Comparison of ENCODE assay signal across 32 cellular contexts in the genomic region with DNA sequence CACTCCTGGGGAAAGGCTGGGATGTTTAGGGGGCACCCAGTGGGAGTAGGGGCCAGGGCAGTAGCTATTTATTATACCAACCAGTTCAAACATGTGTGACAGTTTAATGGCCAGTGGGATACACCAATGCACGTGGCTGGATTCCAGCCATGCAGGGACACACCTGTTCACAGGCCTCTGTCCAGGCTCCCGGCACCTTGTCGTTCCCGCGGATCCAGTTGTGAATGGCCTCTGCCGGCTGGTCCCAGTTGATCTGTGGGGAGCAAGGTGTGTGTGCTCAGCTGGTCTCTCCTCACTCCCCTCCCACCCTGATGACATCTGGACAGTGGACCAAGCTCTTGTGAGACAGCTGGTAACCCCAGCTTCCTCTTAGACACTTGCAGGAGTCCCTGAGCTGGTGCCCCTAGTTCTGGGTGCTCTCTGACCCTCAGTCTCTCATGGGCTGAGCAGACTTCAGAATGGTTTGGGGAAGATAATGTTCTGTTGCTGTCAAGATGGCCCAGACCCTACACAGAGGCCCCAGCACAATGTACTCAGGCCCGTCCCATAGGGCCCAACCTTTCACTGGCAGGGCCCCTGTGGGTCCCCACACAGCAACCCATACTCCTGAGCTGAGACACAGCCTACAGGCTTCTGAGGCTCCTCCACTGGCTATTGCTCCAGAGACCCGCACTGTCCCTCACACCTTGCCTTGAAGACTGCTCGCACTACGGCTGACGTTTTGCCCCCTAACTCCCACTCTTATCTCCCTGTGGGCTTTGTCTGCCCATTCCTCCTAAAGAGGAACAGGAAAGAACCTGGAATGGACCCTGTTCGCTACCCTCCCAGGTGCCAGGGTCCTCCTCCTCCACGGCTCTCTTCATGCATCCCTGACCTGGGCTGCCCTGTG. TPM values are rescaled to one million over a fixed set of nuclear protein-coding genes. Genes with fewer than 3 reads are reported as not detected.
DNase-seq lines count a peak whose midpoint lies in the region; ATAC-seq, FAIRE-seq and TF ChIP-seq lines count a peak whose summit lies in the region.
"Had no signal": no experiment of that assay in that cellular context is flagged by ENCODE, and none has a peak within 500 bp of the region (broad histone marks: within the 10 kb centered on the region; RNA-seq: fewer than 3 reads in every experiment).

No MANE protein-coding gene starts in this region.

- no peaks in the 10 kb centered on the region for H3K79me2 ChIP-seq in osteoblast (ENCODE audit: insufficient read depth, low read length)

- TF ChIP-seq CTCF in GM10248 (IDR thresholded peaks at IDR 0.05; ENCODE audit: control extremely low read depth, extremely low read depth, low read depth, missing control alignments): no peak
- TF ChIP-seq CTCF in osteoblast (IDR thresholded peaks at IDR 0.05; ENCODE audit: extremely low read depth, low read depth, low read length): no peak
- TF ChIP-seq CTCF in gastrocnemius medialis (IDR thresholded peaks at IDR 0.05 in 4 of 5, conservative IDR thresholded peaks at IDR 0.05 in 1 of 5): no peak
- no peak for TF ChIP-seq CTCF in D721Med (IDR thresholded peaks at IDR 0.05; ENCODE audit: insufficient read depth, missing control alignments)

- H3K4me1 Mint-ChIP-seq in T-helper 2 cell treated with Interferon-gamma antibody and Interleukin-4, amounts not matched to agents 5 μg/mL and 100 μg/mL, for 36 hours (ENCODE audit: low read depth): no peaks in the 10 kb centered on the region

- no peak for FAIRE-seq in D721Med (lab: Jason Lieb, UNC)
- FAIRE-seq: keratinocyte, pancreas had no signal

- in situ Hi-C loops in gastrocnemius medialis (cut with MboI; ENCODE audit: low sequenced_read_pairs in 4 of 4): no loop called here

- no peaks in the 10 kb centered on the region for H3K27me3 Mint-ChIP-seq in T-helper 2 cell treated with Interferon-gamma antibody and Interleukin-4, amounts not matched to agents 5 μg/mL and 100 μg/mL, for 36 hours (ENCODE audit: low read depth)

- POLR2A ChIA-PET in GM10248 (lab: Yijun Ruan, JAX): no interaction called here

- no peaks in the 10 kb centered on the region for H4K20me1 ChIP-seq in osteoblast (ENCODE audit: insufficient read depth, low read length)

- CTCF ChIA-PET in GM10248 (lab: Yijun Ruan, JAX): interaction anchor here (1.5 kb wide), 1 partner anchor 21 kb away, joined by 3 read pairs; no protein-coding TSS in a partner anchor

- ATAC-seq in gastrocnemius medialis: no peak
- ATAC-seq: activated T-cell treated with anti-CD3 and anti-CD28 coated beads, Interleukin-2, amount 50 U/mL, for 4 hours; right cardiac atrium; Right ventricle myocardium inferior had no signal

- H3K27ac ChIP-seq in osteoblast (ENCODE audit: low read depth, low read length) (no peak overlapping the region), gastrocnemius medialis (no peak overlapping the region)
- H3K27ac ChIP-seq: epithelial cell of prostate, KMS-11, pancreas, thyroid gland, vagina had no signal

- TF ChIP-seq POLR2A in gastrocnemius medialis (IDR thresholded peaks at IDR 0.05): no peak

- H3K36me3 ChIP-seq in osteoblast (ENCODE audit: insufficient read depth, low read length) (no peaks in the 10 kb centered on the region), gastrocnemius medialis (peaks cover 0 to 36% of the 10 kb centered on the region in 2 donors)
- H3K36me3 ChIP-seq: MG63, thyroid gland, vagina had no signal

- no peak overlapping the region for H3K4me3 ChIP-seq in osteoblast (ENCODE audit: insufficient read depth, low read length)
- no peak overlapping the region for H3K4me3 ChIP-seq in gastrocnemius medialis
- H3K4me3 ChIP-seq: MG63, pancreas, thyroid gland, vagina had no signal

- H3K27me3 ChIP-seq in osteoblast (ENCODE audit: insufficient read depth, low read length): peaks cover 20% of the 10 kb centered on the region
- H3K27me3 ChIP-seq in gastrocnemius medialis: no peaks in the 10 kb centered on the region
- H3K27me3 ChIP-seq: MG63, pancreas, thyroid gland, vagina had no signal

- H3K27ac Mint-ChIP-seq in T-helper 2 cell treated with Interferon-gamma antibody and Interleukin-4, amounts not matched to agents 5 μg/mL and 100 μg/mL, for 36 hours: no peak overlapping the region
- H3K27ac Mint-ChIP-seq: nephron progenitor cell; T-helper 1 cell treated with Interleukin-12 subunit alpha and Interleukin-12 subunit beta and Interleukin-4 antibody, amounts not matched to agents 30 μg/mL and 1 μg/mL, for 36 hours had no signal

- H3K4me1 ChIP-seq in osteoblast (ENCODE audit: insufficient read depth, low read length) (no peaks in the 10 kb centered on the region), gastrocnemius medialis (peaks cover 0 to 5% of the 10 kb centered on the region in 2 donors)
- H3K4me1 ChIP-seq: pancreas, thyroid gland, vagina had no signal

- no peak overlapping the region for H3K4me3 Mint-ChIP-seq in T-helper 2 cell treated with Interferon-gamma antibody and Interleukin-4, amounts not matched to agents 5 μg/mL and 100 μg/mL, for 36 hours
- H3K4me3 Mint-ChIP-seq: activated T-cell treated with anti-CD3 and anti-CD28 coated beads, Interleukin-2, amount 50 U/mL, for 4 hours; H9; nephron progenitor cell; T-helper 1 cell treated with Interleukin-12 subunit alpha and Interleukin-12 subunit beta and Interleukin-4 antibody, amounts not matched to agents 30 μg/mL and 1 μg/mL, for 36 hours had no signal

- no peaks in the 10 kb centered on the region for H3K9me3 Mint-ChIP-seq in T-helper 2 cell treated with Interferon-gamma antibody and Interleukin-4, amounts not matched to agents 5 μg/mL and 100 μg/mL, for 36 hours
- H3K9me3 Mint-ChIP-seq: activated T-cell treated with anti-CD3 and anti-CD28 coated beads, Interleukin-2, amount 50 U/mL, for 4 hours; H9; nephron progenitor cell; T-helper 1 cell treated with Interleukin-12 subunit alpha and Interleukin-12 subunit beta and Interleukin-4 antibody, amounts not matched to agents 30 μg/mL and 1 μg/mL, for 36 hours had no signal

- H3K36me3 Mint-ChIP-seq in T-helper 2 cell treated with Interferon-gamma antibody and Interleukin-4, amounts not matched to agents 5 μg/mL and 100 μg/mL, for 36 hours (ENCODE audit: low read depth): no peaks in the 10 kb centered on the region

- DNase-seq in T-helper 2 cell treated with Interferon-gamma antibody and Interleukin-4, amounts not matched to agents 5 μg/mL and 100 μg/mL, for 36 hours (ENCODE audit: low spot score): peak; percentile 1
- DNase-seq in T-helper 2 cell (no peak), GM10248 (ENCODE audit: extremely low spot score) (peak; percentile 5), iPS-NIHi7 (ENCODE audit: extremely low spot score) (peak; percentile 2), osteoblast (ENCODE audit: insufficient read length, low spot score, missing footprints) (peak; percentile 37), gastrocnemius medialis (no peak), foreskin melanocyte (no peak), D721Med (ENCODE audit: insufficient read length, low spot score) (no peak)
- DNase-seq: activated T-cell treated with anti-CD3 and anti-CD28 coated beads, Interleukin-2, amount 50 U/mL, for 4 hours; cortex of kidney; effector memory CD4-positive, alpha-beta T cell; H9; mammary epithelial cell; MG63; NCI-H1105; NCI-H187; NCI-H2171 treated with DMSO at 0.1 percent for 48 hours; NCI-H524 treated with DMSO at 0.1 percent for 48 hours; nephron progenitor cell; NK-92 treated with Interleukin-12 subunit alpha and Interleukin-12 subunit beta, amount 100 ng/mL, for 24 hours; right cardiac atrium; SK-N-SH; thyroid gland had no signal

- intact Hi-C loops in gastrocnemius medialis (cut with DNase I; ENCODE audit: low total_unique reads): no loop called here

- no peak overlapping the region for H3K4me2 ChIP-seq in osteoblast (ENCODE audit: insufficient read depth, low read length)
- H3K4me2 ChIP-seq: KMS-11, SK-N-SH had no signal

- H3K9me3 ChIP-seq in osteoblast (ENCODE audit: low read depth, low read length) (no peaks in the 10 kb centered on the region), gastrocnemius medialis (no peaks in the 10 kb centered on the region)
- H3K9me3 ChIP-seq: MG63, pancreas, SK-N-SH, thyroid gland, vagina had no signal

- no peak overlapping the region for H2AFZ ChIP-seq in osteoblast (ENCODE audit: low read length)

RNA-seq across cellular contexts. Expression of a gene that starts 25.8 kb away (rescaled TPM):
- total RNA-seq in osteoblast: under 0.01 TPM in 1 of 2 replicates, not detected in the other
- 100 to 1,000 TPM in 1 of 4 donors, 10 to 100 TPM in 3; 43.5 to 108 (median 69.0) TPM for total RNA-seq in gastrocnemius medialis
- total RNA-seq: A172; activated CD8-positive, alpha-beta memory T cell treated with anti-CD3 and anti-CD28 coated beads for 36 hours had no signal

Comparison
In these comparisons a context has a peak if more than half of its experiments do, and no peak if none do; other contexts are left out.
1. DNase-seq: peak in T-helper 2 cell treated with Interferon-gamma antibody and Interleukin-4, amounts not matched to agents 5 μg/mL and 100 μg/mL, for 36 hours (single experiment), GM10248 (single experiment), iPS-NIHi7 (single experiment) and osteoblast (single experiment); none in T-helper 2 cell (0 of 5), gastrocnemius medialis (0 of 2), foreskin melanocyte (single experiment) and D721Med (single experiment).
2. RNA of a gene that starts 25.8 kb away (total RNA-seq): 43.5 to 108 TPM in gastrocnemius medialis; under 0.01 TPM in osteoblast; every median in the first group is over 10 times any median in the second.